In the genomic region with DNA sequence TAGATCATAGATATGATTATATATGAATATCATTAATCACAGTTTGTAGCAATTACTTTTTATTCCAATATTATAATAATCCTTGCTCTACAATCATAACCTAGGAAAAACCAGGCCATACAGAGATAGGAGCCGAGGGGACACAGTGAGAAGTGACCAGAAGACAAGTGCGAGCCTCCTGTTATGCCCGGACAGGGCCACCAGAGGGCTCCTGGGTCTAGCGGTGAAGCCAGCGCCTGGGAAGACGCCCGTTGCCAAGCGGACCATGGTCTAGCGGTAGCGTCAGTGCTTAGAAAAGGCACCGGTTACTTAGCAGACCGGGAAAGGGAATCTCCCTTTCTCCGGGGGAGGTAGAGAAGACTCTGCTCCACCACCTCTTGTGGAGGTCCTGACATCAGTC, we compare ENCODE assay signal across 8 cellular contexts. TPM values are rescaled to one million over a fixed set of nuclear protein-coding genes. Genes with fewer than 3 reads are reported as not detected.
DNase-seq lines count a peak whose midpoint lies in the region; ATAC-seq, FAIRE-seq and TF ChIP-seq lines count a peak whose summit lies in the region.
"Not testable (repeated sequence)": the region's sequence is repeated elsewhere in the genome, so short reads cannot be mapped to it uniquely, and the experiment has no call there.

No MANE protein-coding gene starts in this region.

- peak; percentile 83 for TF ChIP-seq CTCF in 22Rv1 (IDR thresholded peaks at IDR 0.05)
- TF ChIP-seq CTCF in GM10266 (IDR thresholded peaks at IDR 0.05; ENCODE audit: control insufficient read depth, insufficient read depth, low read depth, missing control alignments), result peak; percentile 4
- TF ChIP-seq CTCF in Loucy (conservative IDR thresholded peaks at IDR 0.05; ENCODE audit: low read length), result 0 out of 2 replicates have a peak, but pooled peaks have one; percentile 26
- peak; percentile 30; the same call in 1 of the 2 replicates for TF ChIP-seq CTCF in VCaP (conservative IDR thresholded peaks at IDR 0.05)
- TF ChIP-seq CTCF in H1 (IDR thresholded peaks at IDR 0.05; ENCODE audit: control extremely low read depth in 1 of 3, insufficient read depth in 1 of 3, low read depth in 1 of 3, low read length in 3 of 3), result peak; percentile 49 to 67 (median 49)

- H3K9me2 ChIP-seq in Loucy (replicated peaks; ENCODE audit: low read depth, low read length), result not testable (repeated sequence)

- DNase-seq in GM10266 (ENCODE audit: extremely low spot score), result not testable (repeated sequence)
- peak; percentile 76 for DNase-seq in activated effector memory CD4-positive, alpha-beta T cell treated with anti-CD3 and anti-CD28 coated beads, Interleukin-2, amount 50 U/mL, for 16 hours
- DNase-seq in H1 (ENCODE audit: low read depth in 1 of 2, low spot score in 2 of 2) (peak in 1 of 2 experiments; percentile 87), right cardiac atrium (peak; percentile 35 to 67 (median 63))
- DNase-seq in stimulated activated CD4-positive, alpha-beta T cell treated with anti-CD3 and anti-CD28 coated beads, Interleukin-1b, Interleukin-23, amount 100 ng/mL, for 48 hours, result peak; percentile 55

- ATAC-seq in right cardiac atrium, result not testable (repeated sequence)

- not testable (repeated sequence) for H3K4me1 ChIP-seq in Loucy (ENCODE audit: insufficient read depth, low read length, poor library complexity, severe bottlenecking); H1 (replicated peaks in 1 of 4; ENCODE audit: control insufficient read depth in 3 of 4, insufficient read depth in 4 of 4, low read length in 3 of 4); right cardiac atrium (ENCODE audit: control insufficient read depth, insufficient read depth, low read length)

- not testable (repeated sequence) for H4K8ac ChIP-seq in H1 (ENCODE audit: extremely low read depth, insufficient read depth, low read length)

- TF ChIP-seq EP300 in H1 (IDR thresholded peaks at IDR 0.05; ENCODE audit: borderline replicate concordance in 1 of 2, low read depth in 2 of 2, low read length in 2 of 2), result not testable (repeated sequence)

- not testable (repeated sequence) for H3K27ac ChIP-seq in 22Rv1; VCaP; H1 (ENCODE audit: low read depth, low read length); right cardiac atrium (ENCODE audit: low read length)

- not testable (repeated sequence) for H2BK5ac ChIP-seq in H1 (ENCODE audit: low read depth, low read length)

- not testable (repeated sequence) for H3K56ac ChIP-seq in H1 (replicated peaks; ENCODE audit: insufficient read length, low read depth, low read length)

- H2BK15ac ChIP-seq in H1 (ENCODE audit: low read length), result not testable (repeated sequence)

- not testable (repeated sequence) for H2AFZ ChIP-seq in Loucy (ENCODE audit: low read length); H1 (ENCODE audit: low read length)

- not testable (repeated sequence) for H3K4ac ChIP-seq in H1 (replicated peaks; ENCODE audit: insufficient read length, low read depth, low read length)

- H3K18ac ChIP-seq in H1 (ENCODE audit: extremely low read depth, low read length), result not testable (repeated sequence)

- not testable (repeated sequence) for H2BK12ac ChIP-seq in H1 (ENCODE audit: low read depth, low read length)

- not testable (repeated sequence) for H3K27me3 ChIP-seq in Loucy (ENCODE audit: insufficient read depth, low read length, poor library complexity, severe bottlenecking); H1 (replicated peaks in 1 of 4; ENCODE audit: control insufficient read depth in 3 of 4, extremely low read depth in 1 of 4, insufficient read depth in 3 of 4, low read length in 3 of 4); right cardiac atrium (ENCODE audit: control insufficient read depth, insufficient read depth)

- not testable (repeated sequence) for FAIRE-seq in H1 (lab: Jason Lieb, UNC)

- H3K14ac ChIP-seq in H1 (ENCODE audit: insufficient read length), result not testable (repeated sequence)

- intact Hi-C loops in right cardiac atrium (cut with DNase I), result not testable (repeated sequence)

- POLR2A ChIA-PET in H1 (lab: Charles Lee; ENCODE audit: partially characterized antibody), result not testable (repeated sequence)

- H4K91ac ChIP-seq in H1 (replicated peaks; ENCODE audit: insufficient read length, low read length), result not testable (repeated sequence)

- H3F3A ChIP-seq in Loucy (ENCODE audit: low read depth), result not testable (repeated sequence)

- not testable (repeated sequence) for H3K9me3 ChIP-seq in Loucy (ENCODE audit: insufficient read depth, low read depth, low read length); right cardiac atrium (ENCODE audit: control insufficient read depth, low read length)
- H3K9me3 ChIP-seq in H1 (ENCODE audit: insufficient read depth in 2 of 2, low read depth in 1 of 2, low read length in 1 of 2), result peaks cover 45 to 56% of the 10 kb centered on the region in 2 experiments

- not testable (repeated sequence) for H3K4me2 ChIP-seq in Loucy (ENCODE audit: low read depth, low read length, poor library complexity, severe bottlenecking); H1 (ENCODE audit: insufficient read depth in 1 of 2, low read depth in 2 of 2, low read length in 2 of 2)

- not testable (repeated sequence) for H4K5ac ChIP-seq in H1 (ENCODE audit: insufficient read length, low read depth, low read length)

- H3K79me2 ChIP-seq in Loucy (ENCODE audit: insufficient read depth, low read length); H1 (ENCODE audit: control insufficient read depth in 1 of 2, insufficient read depth in 2 of 2, low read length in 2 of 2): not testable (repeated sequence)

- not testable (repeated sequence) for TF ChIP-seq POLR2A in H1 (IDR thresholded peaks at IDR 0.05; ENCODE audit: control extremely low read depth in 1 of 2, low read depth in 2 of 2, low read length in 2 of 2)

- not testable (repeated sequence) for H3K9ac ChIP-seq in Loucy (ENCODE audit: low read depth, low read length, poor library complexity, severe bottlenecking); H1 (replicated peaks in 1 of 4; ENCODE audit: extremely low read depth in 1 of 4, low read depth in 3 of 4, low read length in 3 of 4)

- H3K36me3 ChIP-seq in Loucy (ENCODE audit: insufficient read depth, low read length); H1 (ENCODE audit: control insufficient read depth in 2 of 4, insufficient read depth in 4 of 4, low read length in 3 of 4): not testable (repeated sequence)

- not testable (repeated sequence) for H3K23ac ChIP-seq in H1 (ENCODE audit: insufficient read length)

- not testable (repeated sequence) for H3K79me1 ChIP-seq in H1 (ENCODE audit: low read depth, low read length)

- not testable (repeated sequence) for H2BK120ac ChIP-seq in H1 (replicated peaks; ENCODE audit: low read depth, low read length)

- CTCF ChIA-PET in H1 (lab: Charles Lee; ENCODE audit: partially characterized antibody), result interaction anchor here (0.6 to 1.6 kb wide), 3 partner anchors 10 to 13 kb away, joined by 4 to 8 read pairs (median 4); no protein-coding TSS in a partner anchor

- not testable (repeated sequence) for H4K20me1 ChIP-seq in Loucy (ENCODE audit: insufficient read depth, low read length, poor library complexity, severe bottlenecking); H1 (replicated peaks in 1 of 2; ENCODE audit: control insufficient read depth in 1 of 2, insufficient read depth in 2 of 2, low read length in 2 of 2)

- not testable (repeated sequence) for H3K4me3 ChIP-seq in Loucy (ENCODE audit: low read length, poor library complexity, severe bottlenecking); H1 (ENCODE audit: extremely low read depth in 1 of 4, insufficient read depth in 2 of 4, low read depth in 3 of 4, low read length in 4 of 4); right cardiac atrium (ENCODE audit: low read length)

- not testable (repeated sequence) for H3K23me2 ChIP-seq in H1 (ENCODE audit: low read depth, low read length)

- H2AK5ac ChIP-seq in H1 (ENCODE audit: low read depth, low read length), result not testable (repeated sequence)

- TF ChIP-seq RAD21 in H1 (IDR thresholded peaks at IDR 0.05 in 1 of 2, conservative IDR thresholded peaks at IDR 0.05 in 1 of 2; ENCODE audit: low read depth in 2 of 2, low read length in 2 of 2), result peak; percentile 69 to 71

- 68% methylated on average over 13 of the region's 13 CpGs; no CpG with 5 or more reads in 1 of the 2 experiments for WGBS in H1 (ENCODE audit: extremely low coverage in 1 of 2, insufficient coverage in 1 of 2, insufficient read length in 1 of 2, insufficient replicate concordance in 2 of 2, low coverage in 1 of 2, low lambda C conversion rate in 2 of 2, missing lambda C conversion rate in 1 of 2), 2 experiments
- 26% methylated on average over 13 of the region's 13 CpGs for WGBS in right cardiac atrium

- H2BK20ac ChIP-seq in H1 (ENCODE audit: low read length), result not testable (repeated sequence)

RNA-seq across cellular contexts. Expression of gene ZNF26, which starts 9.3 kb away (rescaled TPM):
- 7.6 and 8.4 TPM in 2 replicates for total RNA-seq in H1 (2021; fragmentation: NEBNext Ultra II Directional; extraction: Animal tissue kit (Norgen Biotek cat#: 25700))
- polyA plus RNA-seq in H1 (2011; rRNA removed), result 5.8 and 9.0 TPM in 2 replicates
- polyA plus RNA-seq in H1 (2011; cell fraction: cytosol; rRNA removed), result 9.5 TPM
- 12.4 TPM for polyA plus RNA-seq in H1 (2011; cell fraction: nucleus; rRNA removed)
- 5.4 to 6.8 TPM (median 5.8 TPM) in 4 replicates for polyA plus RNA-seq in H1 (2012, experiment 1 of 2)
- polyA plus RNA-seq in H1 (2012, experiment 2 of 2), result 0.25 TPM
- polyA plus RNA-seq in H1 (2013, experiment 1 of 2), result 3.4 TPM
- 3.4 TPM for polyA plus RNA-seq in H1 (2013, experiment 2 of 2)
- polyA minus RNA-seq in H1 (2011; rRNA and poly(A)+ RNA removed), result 7.9 and 10.1 TPM in 2 replicates
- 12.6 TPM for polyA minus RNA-seq in H1 (2011; cell fraction: cytosol; rRNA and poly(A)+ RNA removed)
- 25.7 TPM for polyA minus RNA-seq in H1 (2011; cell fraction: nucleus; rRNA and poly(A)+ RNA removed)
- 1 to 10 TPM; 4.3 to 6.3 (median 5.5) TPM for total RNA-seq in right cardiac atrium
- 2.3 TPM for polyA plus RNA-seq in right cardiac atrium

RNA-seq across cellular contexts. Expression of gene ZNF605, which starts 20.8 kb away (rescaled TPM):
- total RNA-seq in H1 (2021; fragmentation: NEBNext Ultra II Directional; extraction: Animal tissue kit (Norgen Biotek cat#: 25700)), result 16.9 and 20.3 TPM in 2 replicates
- polyA plus RNA-seq in H1 (2011; rRNA removed) (2.7 and 3.6 TPM in 2 replicates), right cardiac atrium (6.5 TPM)
- polyA plus RNA-seq in H1 (2011; cell fraction: cytosol; rRNA removed), result 4.0 TPM
- polyA plus RNA-seq in H1 (2011; cell fraction: nucleus; rRNA removed), result 7.8 TPM
- polyA plus RNA-seq in H1 (2012, experiment 1 of 2), result 4.4 to 9.6 TPM (median 6.0 TPM) in 4 replicates
- 0.55 TPM for polyA plus RNA-seq in H1 (2012, experiment 2 of 2)
- 14.7 TPM for polyA plus RNA-seq in H1 (2013, experiment 1 of 2)
- polyA plus RNA-seq in H1 (2013, experiment 2 of 2), result 12.7 TPM
- 10.2 and 20.7 TPM in 2 replicates for polyA minus RNA-seq in H1 (2011; rRNA and poly(A)+ RNA removed)
- polyA minus RNA-seq in H1 (2011; cell fraction: cytosol; rRNA and poly(A)+ RNA removed), result 13.4 TPM
- 45.6 TPM for polyA minus RNA-seq in H1 (2011; cell fraction: nucleus; rRNA and poly(A)+ RNA removed)
- 10 to 100 TPM in 3 of 4 donors, 1 to 10 TPM in 1; 9.7 to 17.4 (median 15.3) TPM for total RNA-seq in right cardiac atrium

Comparison
In these comparisons a context has a peak if more than half of its experiments do, and no peak if none do; other contexts are left out.
1. CTCF ChIP-seq: peak in every context shown above with its lines; median percentile 83 in 22Rv1; 49 in H1; 30 in VCaP; 26 in Loucy; 4 in GM10266.